In genomic region chr19:43595999-43596841, GRCh38 we compare ENCODE assay signal across 8 cellular contexts. TPM values are rescaled to one million over a fixed set of nuclear protein-coding genes. Genes with fewer than 3 reads are reported as not detected.
DNase-seq lines count a peak whose midpoint lies in the region; ATAC-seq and TF ChIP-seq lines count a peak whose summit lies in the region.

A gene with protein sequence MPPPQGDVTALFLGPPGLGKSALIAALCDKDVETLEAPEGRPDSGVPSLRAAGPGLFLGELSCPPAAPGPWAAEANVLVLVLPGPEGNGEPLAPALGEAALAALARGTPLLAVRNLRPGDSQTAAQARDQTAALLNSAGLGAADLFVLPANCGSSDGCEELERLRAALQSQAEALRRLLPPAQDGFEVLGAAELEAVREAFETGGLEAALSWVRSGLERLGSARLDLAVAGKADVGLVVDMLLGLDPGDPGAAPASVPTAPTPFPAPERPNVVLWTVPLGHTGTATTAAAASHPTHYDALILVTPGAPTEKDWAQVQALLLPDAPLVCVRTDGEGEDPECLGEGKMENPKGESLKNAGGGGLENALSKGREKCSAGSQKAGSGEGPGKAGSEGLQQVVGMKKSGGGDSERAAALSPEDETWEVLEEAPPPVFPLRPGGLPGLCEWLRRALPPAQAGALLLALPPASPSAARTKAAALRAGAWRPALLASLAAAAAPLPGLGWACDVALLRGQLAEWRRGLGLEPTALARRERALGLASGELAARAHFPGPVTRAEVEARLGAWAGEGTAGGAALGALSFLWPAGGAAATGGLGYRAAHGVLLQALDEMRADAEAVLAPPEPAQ (minus strand): TSS chr19:43596134. CDS start chr19:43595338, 796 bp downstream.
A gene with protein sequence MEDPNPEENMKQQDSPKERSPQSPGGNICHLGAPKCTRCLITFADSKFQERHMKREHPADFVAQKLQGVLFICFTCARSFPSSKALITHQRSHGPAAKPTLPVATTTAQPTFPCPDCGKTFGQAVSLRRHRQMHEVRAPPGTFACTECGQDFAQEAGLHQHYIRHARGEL (plus strand): TSS chr19:43596595. CDS start chr19:43597109, 514 bp downstream.

- H3K27me3 Mint-ChIP-seq in type B pancreatic cell = peaks cover 2% of the 10 kb centered on the region

- H3K4me1 ChIP-seq in heart left ventricle = peaks cover 8 to 41% (median 32%) of the 10 kb centered on the region in 12 donors

- H3K36me3 ChIP-seq in heart left ventricle = peaks cover 0 to 61% (median 54%) of the 10 kb centered on the region in 9 donors

- no peaks in the 10 kb centered on the region for H3K9me3 ChIP-seq in heart left ventricle

- H3K27ac ChIP-seq in heart left ventricle = peak within 1 kb of the TSS; percentile 93 to 100 (median 96)

- peaks cover 11% of the 10 kb centered on the region for H3K36me3 Mint-ChIP-seq in type B pancreatic cell

- H3K4me3 Mint-ChIP-seq in type B pancreatic cell = peak within 1 kb of the TSS; percentile 98

- H3K27me3 ChIP-seq in heart left ventricle = no peaks in the 10 kb centered on the region

- ATAC-seq in HG02870 (IDR thresholded peaks at IDR 0.05; ENCODE audit: unreplicated experiment) = peak; percentile 89
- ATAC-seq in heart left ventricle = peak; percentile 93 to 96 (median 95)

- TF ChIP-seq POLR2A in heart left ventricle (IDR thresholded peaks at IDR 0.05) = peak in 1 of 2 donors; percentile 75

- intact Hi-C loops in T-helper 1 cell treated with Interleukin-12 subunit alpha and Interleukin-12 subunit beta and Interleukin-4 antibody, amounts not matched to agents 30 ng/mL and 1 ng/mL, for 36 hours (cut with micrococcal nuclease) = loop anchor here (1.0 to 2.0 kb wide), 13 partner anchors 16 to 1294 kb away; partner anchors contain the start of genes PHLDB3, PINLYP, SMG9 and XRCC1
- intact Hi-C loops in heart left ventricle (cut with DNase I) = loop anchor here in 8 of 10 donors (1.0 to 10.0 kb wide), 12 partner anchors 15 to 72 kb away; partner anchors contain the start of genes PINLYP (in 6 of the 8), XRCC1 (in 6 of the 8), ZNF575 (in 4 of the 8) and ZNF428 (in 1 of the 8)

- TF ChIP-seq CTCF in GM13976 (IDR thresholded peaks at IDR 0.05; ENCODE audit: borderline replicate concordance, control extremely low read depth, extremely low read depth, insufficient read depth, missing control alignments) (no peak), heart left ventricle (IDR thresholded peaks at IDR 0.05) (no peak), type B pancreatic cell (conservative IDR thresholded peaks at IDR 0.05) (peak; percentile 23)

- peak within 1 kb of the TSS; percentile 98 for H3K27ac Mint-ChIP-seq in type B pancreatic cell

- in situ Hi-C loops in GM13976 (cut with MboI; ENCODE audit: low sequenced_read_pairs, unreplicated experiment) = no loop called here

- peak within 1 kb of the TSS; percentile 47 to 90 (median 75) for H3K4me3 ChIP-seq in heart left ventricle

- no peaks in the 10 kb centered on the region for H3K9me3 Mint-ChIP-seq in type B pancreatic cell

- 0 to 1% (median 0%) methylated on average over 38 to 60 of the region's 60 CpGs for WGBS in heart left ventricle, 4 donors

- H3K4me1 Mint-ChIP-seq in type B pancreatic cell (ENCODE audit: unreplicated experiment) = peaks cover 26% of the 10 kb centered on the region

- DNase-seq in GM13976 (ENCODE audit: low spot score) (peak; percentile 99), NCI-H146 treated with DMSO at 0.1 percent for 48 hours (lab: John Stamatoyannopoulos, UW; ENCODE audit: unreplicated experiment) (peak; percentile 99), amniotic epithelial cell (ENCODE audit: low read depth) (peak; percentile 98), heart left ventricle (peak; percentile 100), pons (ENCODE audit: low spot score) (peak; percentile 100), type B pancreatic cell (ENCODE audit: extremely low spot score, unreplicated experiment) (peak; percentile 100)

RNA-seq across cellular contexts. Expression of the first gene that starts in this region (rescaled TPM):
- 22.0 and 23.1 TPM in 2 replicates for total RNA-seq in T-helper 1 cell treated with Interleukin-12 subunit alpha and Interleukin-12 subunit beta and Interleukin-4 antibody, amounts not matched to agents 30 ng/mL and 1 ng/mL, for 36 hours
- 10 to 100 TPM; 21.1 to 36.1 (median 24.9) TPM for total RNA-seq in heart left ventricle
- 10 to 100 TPM in 1 of 2 donors, 1 to 10 TPM in 1; 7.4 to 11.9 TPM for polyA plus RNA-seq in heart left ventricle
- total RNA-seq in type B pancreatic cell (ENCODE audit: low replicate concordance) = 37.1 and 41.5 TPM in 2 replicates

RNA-seq across cellular contexts. Expression of the second gene that starts in this region (rescaled TPM):
- 19.2 and 20.8 TPM in 2 replicates for total RNA-seq in T-helper 1 cell treated with Interleukin-12 subunit alpha and Interleukin-12 subunit beta and Interleukin-4 antibody, amounts not matched to agents 30 ng/mL and 1 ng/mL, for 36 hours
- 10 to 100 TPM in 7 of 9 donors, 1 to 10 TPM in 2; 9.0 to 17.6 (median 11.8) TPM for total RNA-seq in heart left ventricle
- polyA plus RNA-seq in heart left ventricle = 10 to 100 TPM in 1 of 2 donors, 1 to 10 TPM in 1; 8.9 to 22.4 TPM
- total RNA-seq in type B pancreatic cell (ENCODE audit: low replicate concordance) = 17.3 and 18.7 TPM in 2 replicates

Comparison
In these comparisons a context has a peak if more than half of its experiments do, and no peak if none do; other contexts are left out.
1. Peak in every context shown above with its lines: DNase-seq, ATAC-seq, H3K4me3 ChIP-seq and H3K27ac ChIP-seq.